In genomic region chr2:188130317-188130716, GRCh38 we compare ENCODE assay signal across 25 cellular contexts.
"Had no signal": no experiment of that assay in that cellular context is flagged by ENCODE, and none has a peak within 500 bp of the region (broad histone marks: within the 10 kb centered on the region; RNA-seq: fewer than 3 reads in every experiment).

No MANE protein-coding gene starts in this region.

- H3K4me3 ChIP-seq: breast epithelium, dorsolateral prefrontal cortex, esophagus squamous epithelium, gastrocnemius medialis, mucosa of descending colon, spleen, testis, upper lobe of right lung had no signal

- H3K9me3 ChIP-seq: breast epithelium, esophagus squamous epithelium, gastrocnemius medialis, mucosa of descending colon, spleen, testis, upper lobe of right lung had no signal

- H3K36me3 ChIP-seq: breast epithelium, esophagus squamous epithelium, gastrocnemius medialis, spleen, upper lobe of right lung had no signal

- H3K27me3 Mint-ChIP-seq: activated naive CD8-positive, alpha-beta T cell; activated T-cell treated with anti-CD3 and anti-CD28 coated beads, Interleukin-2, amount 50 U/mL, for 24 hours; activated T-helper 17 cell treated with anti-CD3 and anti-CD28 coated beads, Interleukin-2, amount 50 U/mL, for 72 hours; central memory CD8-positive, alpha-beta T cell; memory B cell had no signal

- H3K4me1 Mint-ChIP-seq: activated T-helper 17 cell treated with anti-CD3 and anti-CD28 coated beads, Interleukin-2, amount 50 U/mL, for 72 hours; central memory CD8-positive, alpha-beta T cell; memory B cell; nephron progenitor cell had no signal

- DNase-seq: activated T-cell treated with anti-CD3 and anti-CD28 coated beads, Interleukin-2, amount 50 U/mL, for 24 hours; amniotic stem cell; dorsolateral prefrontal cortex; esophagus squamous epithelium; gastrocnemius medialis; hypothalamus; islet precursor cell; left colon; mucosa of descending colon; nephron progenitor cell; occipital lobe; retina; spleen; stimulated activated CD4-positive, alpha-beta T cell treated with anti-CD3 and anti-CD28 coated beads, Interleukin-4, amount 100 ng/mL, for 1 hour; stimulated activated naive CD4-positive, alpha-beta T cell; T-helper 1 cell; testis; upper lobe of right lung had no signal

- H3K27me3 ChIP-seq: breast epithelium, dorsolateral prefrontal cortex, esophagus squamous epithelium, gastrocnemius medialis, spleen, testis, upper lobe of right lung had no signal

- H3K27ac ChIP-seq: breast epithelium, dorsolateral prefrontal cortex, esophagus squamous epithelium, gastrocnemius medialis, spleen, testis, upper lobe of right lung had no signal

- H3K4me1 ChIP-seq: breast epithelium, esophagus squamous epithelium, spleen, testis, upper lobe of right lung had no signal

- H3K36me3 Mint-ChIP-seq: activated naive CD8-positive, alpha-beta T cell; memory B cell had no signal

- FAIRE-seq: colon, TTC549 had no signal

- H3K27ac Mint-ChIP-seq: activated naive CD8-positive, alpha-beta T cell; activated T-cell treated with anti-CD3 and anti-CD28 coated beads, Interleukin-2, amount 50 U/mL, for 24 hours; activated T-helper 17 cell treated with anti-CD3 and anti-CD28 coated beads, Interleukin-2, amount 50 U/mL, for 72 hours; memory B cell; nephron progenitor cell had no signal

- H3K9me3 Mint-ChIP-seq: activated T-cell treated with anti-CD3 and anti-CD28 coated beads, Interleukin-2, amount 50 U/mL, for 24 hours had no signal

- H3K4me3 Mint-ChIP-seq: activated naive CD8-positive, alpha-beta T cell; activated T-cell treated with anti-CD3 and anti-CD28 coated beads, Interleukin-2, amount 50 U/mL, for 24 hours; activated T-helper 17 cell treated with anti-CD3 and anti-CD28 coated beads, Interleukin-2, amount 50 U/mL, for 72 hours; central memory CD8-positive, alpha-beta T cell; memory B cell; nephron progenitor cell had no signal

- ATAC-seq: activated T-helper 17 cell treated with anti-CD3 and anti-CD28 coated beads, Interleukin-2, amount 50 U/mL, for 72 hours; gastrocnemius medialis; left colon; mucosa of descending colon; upper lobe of right lung had no signal
